Comparison of ENCODE assay signal across 8 cellular contexts in genomic region chr4:38523524-38524448, GRCh38.
DNase-seq lines count a peak whose midpoint lies in the region; ATAC-seq and TF ChIP-seq lines count a peak whose summit lies in the region.

No MANE protein-coding gene starts in this region.

- CTCF ChIA-PET in activated CD8-positive, alpha-beta T cell treated with anti-CD3 and anti-CD28 coated beads for 36 hours (lab: Charles Lee), result no interaction called here

- H3K27ac Mint-ChIP-seq in CD4-positive, CD25-positive, alpha-beta regulatory T cell, result peak overlapping the region in 2 of 3 donors; percentile 33 to 75
- no peak overlapping the region for H3K27ac Mint-ChIP-seq in activated CD8-positive, alpha-beta T cell treated with anti-CD3 and anti-CD28 coated beads for 36 hours
- H3K27ac Mint-ChIP-seq in endothelial cell (ENCODE audit: unreplicated experiment), result no peak overlapping the region

- H3K4me3 ChIP-seq in CD4-positive, CD25-positive, alpha-beta regulatory T cell (ENCODE audit: low read depth, low read length), result peak overlapping the region; percentile 84
- no peak overlapping the region for H3K4me3 ChIP-seq in mucosa of descending colon

- peak; percentile 79 to 89 for ATAC-seq in CD4-positive, CD25-positive, alpha-beta regulatory T cell (ENCODE audit: low read depth in 2 of 2)
- peak; percentile 96 for ATAC-seq in GM19463 (IDR thresholded peaks at IDR 0.05; ENCODE audit: unreplicated experiment)
- peak; percentile 98 for ATAC-seq in HG03520 (IDR thresholded peaks at IDR 0.05; ENCODE audit: unreplicated experiment)
- ATAC-seq in activated CD8-positive, alpha-beta T cell treated with anti-CD3 and anti-CD28 coated beads for 36 hours, result peak; percentile 89
- peak; percentile 48 for ATAC-seq in mucosa of descending colon

- H3K9me3 ChIP-seq in CD4-positive, CD25-positive, alpha-beta regulatory T cell (ENCODE audit: control insufficient read depth in 2 of 2, low read length in 2 of 2), result no peaks in the 10 kb centered on the region
- H3K9me3 ChIP-seq in mucosa of descending colon, result no peaks in the 10 kb centered on the region

- peaks cover 12% of the 10 kb centered on the region for H3K27me3 ChIP-seq in CD4-positive, CD25-positive, alpha-beta regulatory T cell (ENCODE audit: control insufficient read depth, insufficient read depth, low read length)

- H3K4me1 ChIP-seq in CD4-positive, CD25-positive, alpha-beta regulatory T cell (ENCODE audit: control insufficient read depth, insufficient read depth, low read length, poor library complexity, severe bottlenecking), result peaks cover 12% of the 10 kb centered on the region
- H3K4me1 ChIP-seq in mucosa of descending colon (ENCODE audit: low read depth), result peaks cover 5% of the 10 kb centered on the region

- intact Hi-C loops in activated CD8-positive, alpha-beta T cell treated with anti-CD3 and anti-CD28 coated beads for 36 hours (cut with micrococcal nuclease), result no loop called here
- intact Hi-C loops in mucosa of descending colon (cut with DNase I, micrococcal nuclease) (no loop called here), posterior vena cava (cut with DNase I) (no loop called here)

- peaks cover 4% of the 10 kb centered on the region for H3K36me3 ChIP-seq in CD4-positive, CD25-positive, alpha-beta regulatory T cell (ENCODE audit: control insufficient read depth, insufficient read depth, low read length)
- no peaks in the 10 kb centered on the region for H3K36me3 ChIP-seq in mucosa of descending colon (ENCODE audit: low read depth)

- H3K4me1 Mint-ChIP-seq in CD4-positive, CD25-positive, alpha-beta regulatory T cell, result peaks cover 11 to 42% (median 28%) of the 10 kb centered on the region in 4 donors
- peaks cover 13% of the 10 kb centered on the region for H3K4me1 Mint-ChIP-seq in activated CD8-positive, alpha-beta T cell treated with anti-CD3 and anti-CD28 coated beads for 36 hours (ENCODE audit: low read depth)
- H3K4me1 Mint-ChIP-seq in endothelial cell (ENCODE audit: unreplicated experiment), result peaks cover 12% of the 10 kb centered on the region

- POLR2A ChIA-PET in activated CD8-positive, alpha-beta T cell treated with anti-CD3 and anti-CD28 coated beads for 36 hours (lab: Charles Lee), result interaction anchor here (1.0 to 1.3 kb wide), 2 partner anchors 31 to 395 kb away, joined by 3 to 4 read pairs; no protein-coding TSS in a partner anchor

- peaks cover 0 to 2% (median 0%) of the 10 kb centered on the region in 7 donors for H3K9me3 Mint-ChIP-seq in CD4-positive, CD25-positive, alpha-beta regulatory T cell
- no peaks in the 10 kb centered on the region for H3K9me3 Mint-ChIP-seq in activated CD8-positive, alpha-beta T cell treated with anti-CD3 and anti-CD28 coated beads for 36 hours
- no peaks in the 10 kb centered on the region for H3K9me3 Mint-ChIP-seq in endothelial cell (ENCODE audit: unreplicated experiment)

- DNase-seq in CD4-positive, CD25-positive, alpha-beta regulatory T cell, result peak; percentile 3 to 85 (median 50)
- peak; percentile 72 for DNase-seq in activated CD8-positive, alpha-beta T cell treated with anti-CD3 and anti-CD28 coated beads for 36 hours
- DNase-seq in mucosa of descending colon (no peak), NCI-H524 treated with DMSO at 0.1 percent for 48 hours (lab: John Stamatoyannopoulos, UW) (no peak), posterior vena cava (ENCODE audit: low spot score) (no peak), endothelial cell (ENCODE audit: low spot score) (no peak)

- TF ChIP-seq CTCF in activated CD8-positive, alpha-beta T cell treated with anti-CD3 and anti-CD28 coated beads for 36 hours (IDR thresholded peaks at IDR 0.05), result no peak
- TF ChIP-seq CTCF in mucosa of descending colon (IDR thresholded peaks at IDR 0.05) (no peak), endothelial cell (IDR thresholded peaks at IDR 0.05; ENCODE audit: unreplicated experiment) (no peak)

- H3K4me3 Mint-ChIP-seq in CD4-positive, CD25-positive, alpha-beta regulatory T cell, result peak overlapping the region; percentile 40 to 85 (median 80)
- peak overlapping the region; percentile 18 for H3K4me3 Mint-ChIP-seq in activated CD8-positive, alpha-beta T cell treated with anti-CD3 and anti-CD28 coated beads for 36 hours
- H3K4me3 Mint-ChIP-seq in endothelial cell (ENCODE audit: unreplicated experiment), result no peak overlapping the region

- peaks cover 25% of the 10 kb centered on the region for H3K36me3 Mint-ChIP-seq in CD4-positive, CD25-positive, alpha-beta regulatory T cell
- H3K36me3 Mint-ChIP-seq in activated CD8-positive, alpha-beta T cell treated with anti-CD3 and anti-CD28 coated beads for 36 hours (ENCODE audit: low read depth), result peaks cover 9% of the 10 kb centered on the region
- no peaks in the 10 kb centered on the region for H3K36me3 Mint-ChIP-seq in endothelial cell (ENCODE audit: low read depth, unreplicated experiment)

- H3K27ac ChIP-seq in CD4-positive, CD25-positive, alpha-beta regulatory T cell (ENCODE audit: insufficient read depth, low read length, poor library complexity, severe bottlenecking), result no peak overlapping the region

- peaks cover 51% of the 10 kb centered on the region for H3K27me3 Mint-ChIP-seq in CD4-positive, CD25-positive, alpha-beta regulatory T cell
- H3K27me3 Mint-ChIP-seq in activated CD8-positive, alpha-beta T cell treated with anti-CD3 and anti-CD28 coated beads for 36 hours, result no peaks in the 10 kb centered on the region
- H3K27me3 Mint-ChIP-seq in endothelial cell (ENCODE audit: unreplicated experiment), result no peaks in the 10 kb centered on the region

Comparison
In these comparisons a context has a peak if more than half of its experiments do, and no peak if none do; other contexts are left out.
1. ATAC-seq: peak in every context shown above with its lines; median percentile 98 in HG03520; 96 in GM19463; 89 in activated CD8-positive, alpha-beta T cell treated with anti-CD3 and anti-CD28 coated beads for 36 hours; 84 in CD4-positive, CD25-positive, alpha-beta regulatory T cell; 48 in mucosa of descending colon.
2. DNase-seq: peak in CD4-positive, CD25-positive, alpha-beta regulatory T cell (3 of 3) and activated CD8-positive, alpha-beta T cell treated with anti-CD3 and anti-CD28 coated beads for 36 hours (single experiment); none in mucosa of descending colon (0 of 3), NCI-H524 treated with DMSO at 0.1 percent for 48 hours (single experiment), posterior vena cava (single experiment) and endothelial cell (single experiment).
3. H3K27ac Mint-ChIP-seq: peak in CD4-positive, CD25-positive, alpha-beta regulatory T cell (2 of 3); none in activated CD8-positive, alpha-beta T cell treated with anti-CD3 and anti-CD28 coated beads for 36 hours (single experiment) and endothelial cell (single experiment).